Comparison of ENCODE assay signal across 9 cellular contexts in genomic region chr3:152199069-152199838, GRCh38.
DNase-seq lines count a peak whose midpoint lies in the region; ATAC-seq, FAIRE-seq and TF ChIP-seq lines count a peak whose summit lies in the region.
"Had no signal": no experiment of that assay in that cellular context is flagged by ENCODE, and none has a peak within 500 bp of the region (broad histone marks: within the 10 kb centered on the region; RNA-seq: fewer than 3 reads in every experiment).

No MANE protein-coding gene starts in this region.

- H3K9me3 ChIP-seq in MG63 (no peaks in the 10 kb centered on the region), H1 (ENCODE audit: insufficient read depth in 2 of 2, low read depth in 1 of 2, low read length in 1 of 2) (no peaks in the 10 kb centered on the region; a peak in 1 of 4 replicates), stomach smooth muscle (ENCODE audit: control insufficient read depth in 2 of 2, low read length in 2 of 2) (no peaks in the 10 kb centered on the region)

- WGBS in H1 (ENCODE audit: extremely low coverage in 1 of 2, insufficient coverage in 1 of 2, insufficient read length in 1 of 2, insufficient replicate concordance in 2 of 2, low coverage in 1 of 2, low lambda C conversion rate in 2 of 2, missing lambda C conversion rate in 1 of 2), 2 experiments, result 95% methylated on average over 3 of the region's 3 CpGs; no CpG with 5 or more reads in 1 of the 2 experiments

- no peak overlapping the region for H2BK12ac ChIP-seq in H1 (ENCODE audit: low read depth, low read length)

- no peaks in the 10 kb centered on the region for H3K27me3 Mint-ChIP-seq in activated CD4-positive, alpha-beta T cell treated with anti-CD3 and anti-CD28 coated beads for 36 hours

- intact Hi-C loops in activated CD4-positive, alpha-beta T cell treated with anti-CD3 and anti-CD28 coated beads for 36 hours (cut with DNase I, micrococcal nuclease), result loop anchor here (2.0 to 10.0 kb wide), 6 partner anchors 44 to 1434 kb away; partner anchors contain the start of genes MBNL1 (in 2 of the 2) and SIAH2 (in 1 of the 2)

- no peak overlapping the region for H2BK20ac ChIP-seq in H1 (ENCODE audit: low read length)

- TF ChIP-seq RAD21 in H1 (IDR thresholded peaks at IDR 0.05 in 1 of 2, conservative IDR thresholded peaks at IDR 0.05 in 1 of 2; ENCODE audit: low read depth in 2 of 2, low read length in 2 of 2), result no peak

- H3K9ac ChIP-seq in H1 (replicated peaks in 1 of 4; ENCODE audit: extremely low read depth in 1 of 4, low read depth in 3 of 4, low read length in 3 of 4) (no peak overlapping the region), stomach smooth muscle (ENCODE audit: low read length in 2 of 2) (peak overlapping the region in 1 of 2 donors; percentile 39)

- peak overlapping the region; percentile 72 for H3K4me3 Mint-ChIP-seq in activated CD4-positive, alpha-beta T cell treated with anti-CD3 and anti-CD28 coated beads for 36 hours

- FAIRE-seq in H1 (lab: Jason Lieb, UNC), result no peak

- peak; percentile 24 for ATAC-seq in activated CD4-positive, alpha-beta T cell treated with anti-CD3 and anti-CD28 coated beads for 36 hours
- ATAC-seq in GM18867 (IDR thresholded peaks at IDR 0.05; ENCODE audit: unreplicated experiment) (no peak), HG03045 (IDR thresholded peaks at IDR 0.05; ENCODE audit: unreplicated experiment) (no peak)

- no peak for TF ChIP-seq CTCF in H1 (IDR thresholded peaks at IDR 0.05; ENCODE audit: control extremely low read depth in 1 of 3, insufficient read depth in 1 of 3, low read depth in 1 of 3, low read length in 3 of 3)

- peak overlapping the region; percentile 96 for H3K27ac Mint-ChIP-seq in activated CD4-positive, alpha-beta T cell treated with anti-CD3 and anti-CD28 coated beads for 36 hours

- POLR2A ChIA-PET in activated CD4-positive, alpha-beta T cell treated with anti-CD3 and anti-CD28 coated beads for 36 hours (lab: Charles Lee), result interaction anchor here (0.6 to 0.8 kb wide), 3 partner anchors 45 to 204 kb away, joined by 3 to 5 read pairs (median 4); no protein-coding TSS in a partner anchor
- POLR2A ChIA-PET in H1 (lab: Charles Lee; ENCODE audit: partially characterized antibody), result no interaction called here

- DNase-seq in activated CD4-positive, alpha-beta T cell treated with anti-CD3 and anti-CD28 coated beads for 36 hours, result no peak
- DNase-seq in activated CD4-positive, alpha-beta T cell treated with anti-CD3 and anti-CD28 coated beads, Interleukin-2, amount 50 U/mL, for 4 hours, result no peak
- no peak for DNase-seq in MG63
- no peak for DNase-seq in H1 (ENCODE audit: low read depth in 1 of 2, low spot score in 2 of 2)
- no peak for DNase-seq in COLO668 (lab: John Stamatoyannopoulos, UW; ENCODE audit: unreplicated experiment)
- DNase-seq: IMR-90 had no signal

- no peak overlapping the region for H2BK120ac ChIP-seq in H1 (replicated peaks; ENCODE audit: low read depth, low read length)

- H4K5ac ChIP-seq in H1 (ENCODE audit: insufficient read length, low read depth, low read length), result no peak overlapping the region

- H3K56ac ChIP-seq in H1 (replicated peaks; ENCODE audit: insufficient read length, low read depth, low read length), result no peak overlapping the region

- TF ChIP-seq POLR2A in H1 (IDR thresholded peaks at IDR 0.05; ENCODE audit: control extremely low read depth in 1 of 2, low read depth in 2 of 2, low read length in 2 of 2), result no peak

- no peak overlapping the region for H3K4me2 ChIP-seq in H1 (ENCODE audit: insufficient read depth in 1 of 2, low read depth in 2 of 2, low read length in 2 of 2)

- H2AFZ ChIP-seq in H1 (ENCODE audit: low read length), result peak overlapping the region; percentile 45; the same call in 1 of the 2 replicates

- no peaks in the 10 kb centered on the region for H3K9me3 Mint-ChIP-seq in activated CD4-positive, alpha-beta T cell treated with anti-CD3 and anti-CD28 coated beads for 36 hours (ENCODE audit: low read depth)

- H3K4me3 ChIP-seq in MG63, result peak overlapping the region; percentile 20
- no peak overlapping the region for H3K4me3 ChIP-seq in H1 (ENCODE audit: extremely low read depth in 1 of 4, insufficient read depth in 2 of 4, low read depth in 3 of 4, low read length in 4 of 4)
- H3K4me3 ChIP-seq in stomach smooth muscle (ENCODE audit: low read length in 2 of 2), result peak overlapping the region in 1 of 2 donors; percentile 1

- no peak overlapping the region for H4K8ac ChIP-seq in H1 (ENCODE audit: extremely low read depth, insufficient read depth, low read length)

- CTCF ChIA-PET in activated CD4-positive, alpha-beta T cell treated with anti-CD3 and anti-CD28 coated beads for 36 hours (lab: Charles Lee), result interaction anchor here (0.7 to 3.7 kb wide), 9 partner anchors 9 to 123 kb away, joined by 3 to 17 read pairs (median 5); no protein-coding TSS in a partner anchor
- CTCF ChIA-PET in H1 (lab: Charles Lee; ENCODE audit: partially characterized antibody), result interaction anchor here (0.9 to 1.7 kb wide), 3 partner anchors 9 to 16 kb away, joined by 4 to 5 read pairs (median 4); no protein-coding TSS in a partner anchor

- no peak overlapping the region for H4K91ac ChIP-seq in H1 (replicated peaks; ENCODE audit: insufficient read length, low read length)

- H2BK15ac ChIP-seq in H1 (ENCODE audit: low read length), result no peak overlapping the region

- H3K36me3 ChIP-seq in MG63 (no peaks in the 10 kb centered on the region), H1 (ENCODE audit: control insufficient read depth in 2 of 4, insufficient read depth in 4 of 4, low read length in 3 of 4) (no peaks in the 10 kb centered on the region), stomach smooth muscle (ENCODE audit: control insufficient read depth in 2 of 2, insufficient read depth in 2 of 2, low read length in 2 of 2) (no peaks in the 10 kb centered on the region)

- no peak for TF ChIP-seq EP300 in H1 (IDR thresholded peaks at IDR 0.05; ENCODE audit: borderline replicate concordance in 1 of 2, low read depth in 2 of 2, low read length in 2 of 2)

- H3K4ac ChIP-seq in H1 (replicated peaks; ENCODE audit: insufficient read length, low read depth, low read length), result no peak overlapping the region

- no peak overlapping the region for H2BK5ac ChIP-seq in H1 (ENCODE audit: low read depth, low read length)

- no peak overlapping the region for H3K18ac ChIP-seq in H1 (ENCODE audit: extremely low read depth, low read length)

- H3K14ac ChIP-seq in H1 (ENCODE audit: insufficient read length), result no peak overlapping the region

- H3K4me1 ChIP-seq in H1 (replicated peaks in 1 of 4; ENCODE audit: control insufficient read depth in 3 of 4, insufficient read depth in 4 of 4, low read length in 3 of 4), result no peaks in the 10 kb centered on the region
- H3K4me1 ChIP-seq in stomach smooth muscle (ENCODE audit: control insufficient read depth, insufficient read depth, low read length), result peaks cover 13% of the 10 kb centered on the region

- no peaks in the 10 kb centered on the region for H4K20me1 ChIP-seq in H1 (replicated peaks in 1 of 2; ENCODE audit: control insufficient read depth in 1 of 2, insufficient read depth in 2 of 2, low read length in 2 of 2)

- H3K27ac ChIP-seq in H1 (ENCODE audit: low read depth, low read length), result no peak overlapping the region
- H3K27ac ChIP-seq in stomach smooth muscle (ENCODE audit: low read length), result peak overlapping the region; percentile 70

- H2AK5ac ChIP-seq in H1 (ENCODE audit: low read depth, low read length), result no peak overlapping the region

- H3K23me2 ChIP-seq in H1 (ENCODE audit: low read depth, low read length), result no peaks in the 10 kb centered on the region

- no peaks in the 10 kb centered on the region for H3K79me1 ChIP-seq in H1 (ENCODE audit: low read depth, low read length)

- peaks cover 5% of the 10 kb centered on the region for H3K36me3 Mint-ChIP-seq in activated CD4-positive, alpha-beta T cell treated with anti-CD3 and anti-CD28 coated beads for 36 hours (ENCODE audit: low read depth)

- no peaks in the 10 kb centered on the region for H3K79me2 ChIP-seq in H1 (ENCODE audit: control insufficient read depth in 1 of 2, insufficient read depth in 2 of 2, low read length in 2 of 2)

- no peaks in the 10 kb centered on the region for H3K27me3 ChIP-seq in MG63
- peaks cover 0 to 2% (median 0%) of the 10 kb centered on the region in 4 experiments; a peak in 1 of 7 replicates for H3K27me3 ChIP-seq in H1 (replicated peaks in 1 of 4; ENCODE audit: control insufficient read depth in 3 of 4, extremely low read depth in 1 of 4, insufficient read depth in 3 of 4, low read length in 3 of 4)
- no peaks in the 10 kb centered on the region for H3K27me3 ChIP-seq in stomach smooth muscle (ENCODE audit: control insufficient read depth in 1 of 2, insufficient read depth in 2 of 2, low read length in 2 of 2)

- no peak overlapping the region for H3K23ac ChIP-seq in H1 (ENCODE audit: insufficient read length)

- peaks cover 67% of the 10 kb centered on the region for H3K4me1 Mint-ChIP-seq in activated CD4-positive, alpha-beta T cell treated with anti-CD3 and anti-CD28 coated beads for 36 hours

TF ChIP-seq in H1, 55 proteins besides CTCF, POLR2A, EP300 and RAD21:
- TF ChIP-seq BACH1 (IDR thresholded peaks at IDR 0.05; ENCODE audit: low read length) (no peak), CHD2 (IDR thresholded peaks at IDR 0.05; ENCODE audit: low read length) (no peak), CBX8 (IDR thresholded peaks at IDR 0.05; ENCODE audit: borderline replicate concordance, low read depth, low read length) (no peak), JUND (IDR thresholded peaks at IDR 0.05; ENCODE audit: low read length) (no peak), RFX5 (IDR thresholded peaks at IDR 0.05; ENCODE audit: borderline replicate concordance, low read depth, low read length) (no peak), CTBP2 (IDR thresholded peaks at IDR 0.05; ENCODE audit: borderline replicate concordance, insufficient read depth, insufficient read length, low read length) (no peak), KDM1A (IDR thresholded peaks at IDR 0.05; ENCODE audit: borderline replicate concordance, low read length) (no peak)
